ENCODE assay signal across 11 cellular contexts in the genomic region with DNA sequence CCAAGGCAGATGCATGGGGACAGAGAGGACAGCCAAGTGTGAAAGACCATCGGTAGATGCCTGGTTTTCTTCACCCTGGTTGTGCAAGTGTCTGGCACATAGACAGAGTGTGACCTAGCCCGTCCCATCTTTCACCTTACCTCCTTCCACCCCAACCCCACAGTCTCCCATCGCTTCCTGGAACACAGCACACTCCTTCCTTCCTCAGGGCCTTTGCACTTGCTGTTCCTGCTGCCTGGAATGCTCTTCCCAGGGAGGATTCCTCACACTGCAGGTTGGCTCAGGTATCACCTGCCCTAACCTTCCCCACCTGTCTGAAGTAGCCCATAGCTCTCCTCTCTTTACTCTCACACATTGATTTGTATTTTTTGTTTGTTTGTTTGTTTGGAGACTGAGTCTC. TPM values are rescaled to one million over a fixed set of nuclear protein-coding genes. Genes with fewer than 3 reads are reported as not detected.
DNase-seq lines count a peak whose midpoint lies in the region; ATAC-seq and TF ChIP-seq lines count a peak whose summit lies in the region.
"Had no signal": no experiment of that assay in that cellular context is flagged by ENCODE, and none has a peak within 500 bp of the region (broad histone marks: within the 10 kb centered on the region; RNA-seq: fewer than 3 reads in every experiment).

No MANE protein-coding gene starts in this region.

- DNase-seq in CD4-positive, alpha-beta T cell: no peak
- no peak for DNase-seq in nephron progenitor cell
- DNase-seq in stimulated activated effector memory CD8-positive, alpha-beta T cell treated with anti-CD3 and anti-CD28 coated beads, Interleukin-12 subunit alpha, Interleukin-12 subunit beta, amount 100 ng/mL, for 72 hours (ENCODE audit: low spot score in 2 of 2): no peak
- DNase-seq in cortex of kidney (lab: John Stamatoyannopoulos, UW): no peak
- no peak for DNase-seq in NCI-H1930 (lab: John Stamatoyannopoulos, UW)
- DNase-seq: Caco-2, GM23248 had no signal

- peaks cover 14 to 36% of the 10 kb centered on the region in 2 experiments for H3K36me3 ChIP-seq in HEK293 (ENCODE audit: control insufficient read depth in 2 of 2, insufficient read depth in 1 of 2, low read length in 2 of 2)

- intact Hi-C loops in CD4-positive, alpha-beta T cell (cut with DNase I, micrococcal nuclease): loop anchor here (5.0 kb wide), 2 partner anchors 46 to 314 kb away; a partner anchor contains a TSS

- TF ChIP-seq CTCF in CD4-positive, alpha-beta T cell (IDR thresholded peaks at IDR 0.05): no peak
- no peak for TF ChIP-seq CTCF in HEK293 (tag by site-specific recombination; IDR thresholded peaks at IDR 0.05)
- TF ChIP-seq CTCF in nephron progenitor cell (IDR thresholded peaks at IDR 0.05): no peak

- no peak for ATAC-seq in CD4-positive, alpha-beta T cell (ENCODE audit: poor library complexity)
- ATAC-seq in stimulated activated effector memory CD8-positive, alpha-beta T cell treated with anti-CD3 and anti-CD28 coated beads, Interleukin-12 subunit alpha, Interleukin-12 subunit beta, amount 100 ng/mL, for 72 hours: no peak

- CTCF ChIA-PET in CD4-positive, alpha-beta T cell (lab: Charles Lee): interaction anchor here (1.8 kb wide), 1 partner anchor 10 kb away, joined by 4 read pairs; no protein-coding TSS in a partner anchor
- CTCF ChIA-PET in HEK293 (lab: Yijun Ruan, JAX): interaction anchor here (0.6 to 2.1 kb wide), 3 partner anchors 88 to 575 kb away, joined by 4 to 8 read pairs (median 6); no protein-coding TSS in a partner anchor

- H3K36me3 Mint-ChIP-seq in CD4-positive, alpha-beta T cell (ENCODE audit: low read depth): peaks cover 55% of the 10 kb centered on the region
- H3K36me3 Mint-ChIP-seq in nephron progenitor cell (ENCODE audit: low read depth): peaks cover 54% of the 10 kb centered on the region
- peaks cover 61% of the 10 kb centered on the region for H3K36me3 Mint-ChIP-seq in stimulated activated effector memory CD8-positive, alpha-beta T cell treated with anti-CD3 and anti-CD28 coated beads, Interleukin-12 subunit alpha, Interleukin-12 subunit beta, amount 100 ng/mL, for 72 hours

- no peaks in the 10 kb centered on the region for H3K27me3 Mint-ChIP-seq in CD4-positive, alpha-beta T cell
- H3K27me3 Mint-ChIP-seq in nephron progenitor cell (ENCODE audit: low read depth, poor library complexity): no peaks in the 10 kb centered on the region
- H3K27me3 Mint-ChIP-seq: B cell had no signal

- no peak overlapping the region for H3K27ac Mint-ChIP-seq in CD4-positive, alpha-beta T cell
- no peak overlapping the region for H3K27ac Mint-ChIP-seq in nephron progenitor cell
- H3K27ac Mint-ChIP-seq in stimulated activated effector memory CD8-positive, alpha-beta T cell treated with anti-CD3 and anti-CD28 coated beads, Interleukin-12 subunit alpha, Interleukin-12 subunit beta, amount 100 ng/mL, for 72 hours: peak overlapping the region; percentile 18
- H3K27ac Mint-ChIP-seq: B cell had no signal

- no peak overlapping the region for H3K27ac ChIP-seq in CD4-positive, alpha-beta T cell (ENCODE audit: low read depth, low read length)
- H3K27ac ChIP-seq in HEK293 (ENCODE audit: extremely low read depth, low read depth, low read length): no peak overlapping the region
- H3K27ac ChIP-seq: BLaER1 treated with 17β-estradiol and CSF1 and Interleukin-3, amounts not matched to agents 10 nM and 100 nM; GM23248 had no signal

- H3K4me1 ChIP-seq in HEK293 (ENCODE audit: control insufficient read depth, insufficient read depth, low read length): peaks cover 3% of the 10 kb centered on the region; the same call in 1 of the 2 replicates

- H3K4me1 Mint-ChIP-seq in CD4-positive, alpha-beta T cell (ENCODE audit: low read depth): peaks cover 16% of the 10 kb centered on the region
- peaks cover 30% of the 10 kb centered on the region for H3K4me1 Mint-ChIP-seq in nephron progenitor cell
- peaks cover 14% of the 10 kb centered on the region for H3K4me1 Mint-ChIP-seq in stimulated activated effector memory CD8-positive, alpha-beta T cell treated with anti-CD3 and anti-CD28 coated beads, Interleukin-12 subunit alpha, Interleukin-12 subunit beta, amount 100 ng/mL, for 72 hours

- POLR2A ChIA-PET in CD4-positive, alpha-beta T cell (lab: Charles Lee): no interaction called here
- POLR2A ChIA-PET in HEK293 (lab: Yijun Ruan, JAX): interaction anchor here (0.6 to 4.4 kb wide), 3 partner anchors 9 to 201 kb away, joined by 3 to 71 read pairs (median 5); a partner anchor contains a TSS

- no peak overlapping the region for H3K4me3 ChIP-seq in HEK293 (ENCODE audit: low read depth, low read length)
- H3K4me3 ChIP-seq: BLaER1 treated with 17β-estradiol and CSF1 and Interleukin-3, amounts not matched to agents 10 nM and 100 nM; GM23248; HAP-1 had no signal

- no peaks in the 10 kb centered on the region for H3K9me3 ChIP-seq in CD4-positive, alpha-beta T cell (ENCODE audit: control insufficient read depth, low read length)
- no peaks in the 10 kb centered on the region for H3K9me3 ChIP-seq in HEK293 (ENCODE audit: control insufficient read depth, insufficient read depth, low read depth, low read length)
- H3K9me3 ChIP-seq: Caco-2, HAP-1 had no signal

- H3K4me3 Mint-ChIP-seq in CD4-positive, alpha-beta T cell: peak overlapping the region; percentile 18
- H3K4me3 Mint-ChIP-seq in nephron progenitor cell: peak overlapping the region; percentile 20
- no peak overlapping the region for H3K4me3 Mint-ChIP-seq in stimulated activated effector memory CD8-positive, alpha-beta T cell treated with anti-CD3 and anti-CD28 coated beads, Interleukin-12 subunit alpha, Interleukin-12 subunit beta, amount 100 ng/mL, for 72 hours
- H3K4me3 Mint-ChIP-seq: B cell had no signal

- H3K27me3 ChIP-seq in CD4-positive, alpha-beta T cell (ENCODE audit: control insufficient read depth, insufficient read depth, low read length): no peaks in the 10 kb centered on the region
- H3K27me3 ChIP-seq: BLaER1 treated with 17β-estradiol and CSF1 and Interleukin-3, amounts not matched to agents 10 nM and 100 nM had no signal

- no peaks in the 10 kb centered on the region for H3K9me3 Mint-ChIP-seq in CD4-positive, alpha-beta T cell
- H3K9me3 Mint-ChIP-seq in nephron progenitor cell: peaks cover 4% of the 10 kb centered on the region
- H3K9me3 Mint-ChIP-seq in stimulated activated effector memory CD8-positive, alpha-beta T cell treated with anti-CD3 and anti-CD28 coated beads, Interleukin-12 subunit alpha, Interleukin-12 subunit beta, amount 100 ng/mL, for 72 hours: no peaks in the 10 kb centered on the region

TF ChIP-seq in HEK293, 187 proteins besides CTCF, POLR2A, EP300 and RAD21:
- TF ChIP-seq ZNF544 (tag by site-specific recombination; IDR thresholded peaks at IDR 0.05) (no peak), ZNF623 (tag by site-specific recombination; IDR thresholded peaks at IDR 0.05) (peak; percentile 91)

RNA-seq across cellular contexts. Expression of a gene that starts 3.0 kb away (rescaled TPM):
- total RNA-seq in CD4-positive, alpha-beta T cell: 1 to 10 TPM; 5.5 to 7.3 TPM

RNA-seq across cellular contexts. Expression of a gene that starts 3.8 kb away (rescaled TPM):
- total RNA-seq in CD4-positive, alpha-beta T cell: 10 to 100 TPM in 1 of 2 experiments, 1 to 10 TPM in 1; 9.6 to 10.3 TPM

RNA-seq across cellular contexts. Expression of a gene that starts 9.1 kb away (rescaled TPM):
- 10 to 100 TPM; 12.0 to 12.9 TPM for total RNA-seq in CD4-positive, alpha-beta T cell

RNA-seq across cellular contexts. Expression of a gene that starts 15.7 kb away (rescaled TPM):
- 1 to 10 TPM; 6.7 to 7.1 TPM for total RNA-seq in CD4-positive, alpha-beta T cell

RNA-seq across cellular contexts. Expression of a gene that starts 28.1 kb away (rescaled TPM):
- 10 to 100 TPM; 11.2 to 11.8 TPM for total RNA-seq in CD4-positive, alpha-beta T cell
